In the genomic region with DNA sequence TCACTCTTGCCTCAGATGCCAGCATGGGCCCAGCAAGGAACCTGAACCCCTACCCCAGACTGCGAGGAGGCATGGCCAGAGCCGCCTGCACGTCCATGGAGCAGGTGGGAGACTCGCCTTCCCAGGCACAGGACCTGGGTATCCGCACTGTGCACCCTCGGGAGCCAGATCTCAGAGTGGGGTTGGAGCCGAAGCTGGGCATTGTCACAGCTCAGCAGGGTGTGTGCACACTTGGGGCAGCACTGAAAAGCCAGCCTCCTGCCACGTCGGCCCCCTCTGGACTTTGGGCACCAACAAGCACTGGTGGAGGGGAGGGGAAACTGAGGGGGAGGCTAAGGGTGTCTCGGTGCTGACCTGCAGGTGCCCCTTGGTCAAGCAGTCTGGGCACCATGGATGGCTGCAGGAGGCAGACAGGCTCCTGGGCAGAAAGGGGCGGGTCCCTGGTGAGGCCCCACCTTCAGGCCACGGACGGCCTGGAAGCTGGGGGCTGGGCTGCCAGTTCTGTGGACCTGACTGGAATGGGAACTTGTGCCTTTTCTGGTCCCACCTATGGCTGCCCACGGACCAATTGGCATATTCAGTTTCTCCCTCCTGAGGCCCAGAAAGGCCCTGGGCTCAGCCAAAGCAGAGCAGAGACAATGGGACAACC, we compare ENCODE assay signal across 15 cellular contexts. TPM values are rescaled to one million over a fixed set of nuclear protein-coding genes. Genes with fewer than 3 reads are reported as not detected.
"Had no signal": no experiment of that assay in that cellular context is flagged by ENCODE, and none has a peak within 500 bp of the region (broad histone marks: within the 10 kb centered on the region; RNA-seq: fewer than 3 reads in every experiment).

No MANE protein-coding gene starts in this region.

- H3K4me3 ChIP-seq: prostate gland, uterus had no signal

- H3K36me3 ChIP-seq: uterus had no signal

- H3K27me3 ChIP-seq: uterus had no signal

- H3K4me1 ChIP-seq: prostate gland, uterus had no signal

- H3K27ac ChIP-seq: prostate gland, uterus, VCaP had no signal

- DNase-seq: activated CD4-positive, alpha-beta T cell treated with anti-CD3 and anti-CD28 coated beads for 36 hours; activated CD8-positive, alpha-beta memory T cell treated with anti-CD3 and anti-CD28 coated beads, Interleukin-2, amount 50 U/mL, for 48 hours; activated CD8-positive, alpha-beta T cell treated with anti-CD3 and anti-CD28 coated beads, Interleukin-2, amount 10 ng/mL, durations not matched to agents 7 days and 5 days; activated naive CD4-positive, alpha-beta T cell treated with Interleukin-2 at 50 U/mL for 16 hours; cortex of kidney; effector CD8-positive, alpha-beta T cell; natural killer cell; occipital lobe; stimulated activated CD4-positive, alpha-beta T cell treated with anti-CD3 and anti-CD28 coated beads, Interleukin-2, amount 100 ng/mL, for 48 hours; T-cell; T1000; uterus had no signal

- ATAC-seq: activated CD4-positive, alpha-beta T cell treated with anti-CD3 and anti-CD28 coated beads for 36 hours; natural killer cell had no signal

- H3K9me3 ChIP-seq: prostate gland, uterus had no signal

RNA-seq across cellular contexts. Expression of a gene that starts 49.2 kb away (rescaled TPM):
- total RNA-seq: activated CD4-positive, alpha-beta T cell treated with anti-CD3 and anti-CD28 coated beads for 36 hours; activated CD8-positive, alpha-beta T cell treated with anti-CD3 and anti-CD28 coated beads, Interleukin-2, amount 10 ng/mL, durations not matched to agents 7 days and 5 days; activated T-helper 1 cell treated with anti-CD3 and anti-CD28 coated beads, Interleukin-12 subunit alpha, Interleukin-12 subunit beta, Interleukin-2, Interleukin-4 antibody, amounts not matched to agents 30 ng/mL and 10 ng/mL and 1 ng/mL, durations not matched to agents 14 hours and 24 hours and 36 hours had no signal
